Comparison of ENCODE assay signal across 29 cellular contexts in genomic region chr3:191997093-191997492, GRCh38.
"Had no signal": no experiment of that assay in that cellular context is flagged by ENCODE, and none has a peak within 500 bp of the region (broad histone marks: within the 10 kb centered on the region; RNA-seq: fewer than 3 reads in every experiment).

No MANE protein-coding gene starts in this region.

- H3K9me3 ChIP-seq: adrenal gland, body of pancreas, psoas muscle, sigmoid colon, thyroid gland, upper lobe of right lung had no signal

- H3K4me3 ChIP-seq: adrenal gland, body of pancreas, heart left ventricle, lower lobe of right lung, psoas muscle, sigmoid colon, stomach, thyroid gland, upper lobe of right lung had no signal

- H3K27ac ChIP-seq: adrenal gland, body of pancreas, heart left ventricle, lower lobe of right lung, parathyroid adenoma, psoas muscle, sigmoid colon, stomach, thyroid gland, upper lobe of right lung had no signal

- FAIRE-seq: colon, small intestine had no signal

- H3K79me2 ChIP-seq: parathyroid adenoma had no signal

- H3K36me3 ChIP-seq: adrenal gland, heart left ventricle, lower lobe of right lung, sigmoid colon, stomach, thyroid gland, upper lobe of right lung had no signal

- H3K27me3 ChIP-seq: adrenal gland, body of pancreas, heart left ventricle, sigmoid colon, stomach, thyroid gland, upper lobe of right lung had no signal

- H3K9ac ChIP-seq: parathyroid adenoma had no signal

- ATAC-seq: activated CD8-positive, alpha-beta memory T cell treated with anti-CD3 and anti-CD28 coated beads, Interleukin-2, amount 10 ng/mL, durations not matched to agents 7 days and 5 days; activated CD8-positive, alpha-beta T cell treated with anti-CD3 and anti-CD28 coated beads, Interleukin-2, amount 10 ng/mL, durations not matched to agents 7 days and 5 days; activated T-cell treated with anti-CD3 and anti-CD28 coated beads, Interleukin-2, amount 50 U/mL, for 72 hours; body of pancreas; heart left ventricle; lower lobe of right lung; naive thymus-derived CD8-positive, alpha-beta T cell; psoas muscle; stimulated activated naive B cell treated with anti-CD40 and anti-IgM and Interleukin-4, amounts not matched to agents 10 μg/mL and 1 μg/mL and 100 μg/mL, for 72 hours; upper lobe of right lung had no signal

- DNase-seq: activated B cell treated with CpG ODN at 0.5 μM for 24 hours; activated CD4-positive, alpha-beta T cell treated with anti-CD3 and anti-CD28 coated beads, Interleukin-2, amount 50 U/mL, for 1 hour; activated CD8-positive, alpha-beta memory T cell treated with anti-CD3 and anti-CD28 coated beads, Interleukin-2, amount 10 ng/mL, durations not matched to agents 7 days and 5 days; activated CD8-positive, alpha-beta T cell treated with anti-CD3 and anti-CD28 coated beads, Interleukin-2, amount 10 ng/mL, durations not matched to agents 7 days and 5 days; activated naive CD4-positive, alpha-beta T cell treated with Interleukin-2 at 50 U/mL for 16 hours; activated naive CD8-positive, alpha-beta T cell treated with anti-CD3 and anti-CD28 coated beads for 36 hours; activated T-cell treated with anti-CD3 and anti-CD28 coated beads, Interleukin-2, amount 50 U/mL, for 72 hours; adrenal gland; aorta; body of pancreas; effector CD8-positive, alpha-beta T cell; erythroblast; heart left ventricle; hypothalamus; immature natural killer cell; lower lobe of right lung; mesenchymal stem cell; naive thymus-derived CD8-positive, alpha-beta T cell; occipital lobe; psoas muscle; sigmoid colon; small intestine; stimulated activated CD4-positive, alpha-beta T cell treated with anti-CD3 and anti-CD28 coated beads, Interleukin-2, amount 100 ng/mL, for 24 hours; stimulated activated naive B cell treated with anti-CD40 and anti-IgM and Interleukin-4, amounts not matched to agents 10 μg/mL and 1 μg/mL and 100 μg/mL, for 72 hours; stomach; thyroid gland; upper lobe of right lung had no signal

- H3K4me1 ChIP-seq: adrenal gland, body of pancreas, heart left ventricle, lower lobe of right lung, parathyroid adenoma, psoas muscle, sigmoid colon, stomach, thyroid gland, upper lobe of right lung had no signal

- H2AFZ ChIP-seq: parathyroid adenoma had no signal
